Comparison of ENCODE assay signal across 27 cellular contexts in genomic region chr10:30047430-30047829, GRCh38. TPM values are rescaled to one million over a fixed set of nuclear protein-coding genes. Genes with fewer than 3 reads are reported as not detected.
DNase-seq lines count a peak whose midpoint lies in the region; ATAC-seq and TF ChIP-seq lines count a peak whose summit lies in the region.
"Had no signal": no experiment of that assay in that cellular context is flagged by ENCODE, and none has a peak within 500 bp of the region (broad histone marks: within the 10 kb centered on the region; RNA-seq: fewer than 3 reads in every experiment).

No MANE protein-coding gene starts in this region.

- DNase-seq in endothelial cell (ENCODE audit: low spot score) (no peak), NCI-H69 (lab: John Stamatoyannopoulos, UW) (no peak), erythroblast (lab: John Stamatoyannopoulos, UW) (no peak)
- DNase-seq: activated CD4-positive, alpha-beta T cell treated with anti-CD3 and anti-CD28 coated beads, Interleukin-2, amount 50 U/mL, for 1 hour; activated CD4-positive, CD25-positive, alpha-beta regulatory T cell; activated naive CD4-positive, alpha-beta T cell; activated T-cell treated with anti-CD3 and anti-CD28 coated beads, Interleukin-2, amount 50 U/mL, for 72 hours; Calu3; caudate nucleus; cortex of kidney; DND-41; effector memory CD8-positive, alpha-beta T cell; GF-D8; glutamatergic neuron; mesendoderm; NCI-H1092; NCI-H1694 treated with DMSO at 0.1 percent for 48 hours; NCI-H446 treated with DMSO at 0.1 percent for 48 hours; NCI-H82; stimulated activated naive B cell treated with anti-CD40 and anti-IgM and Interleukin-4, amounts not matched to agents 10 μg/mL and 1 μg/mL and 100 μg/mL, for 72 hours had no signal

- TF ChIP-seq CTCF in endothelial cell (IDR thresholded peaks at IDR 0.05; ENCODE audit: unreplicated experiment), result no peak

- H3K9me3 Mint-ChIP-seq in endothelial cell (ENCODE audit: unreplicated experiment), result no peaks in the 10 kb centered on the region
- H3K9me3 Mint-ChIP-seq: activated T-cell treated with anti-CD3 and anti-CD28 coated beads, Interleukin-2, amount 50 U/mL, for 72 hours; effector memory CD8-positive, alpha-beta T cell; stimulated activated naive B cell treated with anti-CD40 and anti-IgM and Interleukin-4, amounts not matched to agents 10 μg/mL and 1 μg/mL and 100 μg/mL, for 72 hours had no signal

- H3K36me3 Mint-ChIP-seq in endothelial cell (ENCODE audit: low read depth, unreplicated experiment), result peaks cover 80% of the 10 kb centered on the region
- H3K36me3 Mint-ChIP-seq: stimulated activated naive B cell treated with anti-CD40 and anti-IgM and Interleukin-4, amounts not matched to agents 10 μg/mL and 1 μg/mL and 100 μg/mL, for 72 hours had no signal

- no peak for TF ChIP-seq POLR2A in erythroblast (IDR thresholded peaks at IDR 0.05; ENCODE audit: low read length)

- ATAC-seq in GM18867 (IDR thresholded peaks at IDR 0.05; ENCODE audit: unreplicated experiment) (peak; percentile 55), GM21360 (IDR thresholded peaks at IDR 0.05; ENCODE audit: unreplicated experiment) (peak; percentile 86), HG03469 (IDR thresholded peaks at IDR 0.05; ENCODE audit: unreplicated experiment) (peak; percentile 55), GM18907 (IDR thresholded peaks at IDR 0.05; ENCODE audit: unreplicated experiment) (no peak), GM21423 (IDR thresholded peaks at IDR 0.05; ENCODE audit: unreplicated experiment) (no peak)
- ATAC-seq: effector memory CD8-positive, alpha-beta T cell; left lobe of liver had no signal

- H3K27me3 Mint-ChIP-seq in endothelial cell (ENCODE audit: unreplicated experiment), result peaks cover 14% of the 10 kb centered on the region

- H3K4me3 Mint-ChIP-seq in endothelial cell (ENCODE audit: unreplicated experiment), result peak overlapping the region; percentile 26
- H3K4me3 Mint-ChIP-seq: effector memory CD8-positive, alpha-beta T cell; stimulated activated naive B cell treated with anti-CD40 and anti-IgM and Interleukin-4, amounts not matched to agents 10 μg/mL and 1 μg/mL and 100 μg/mL, for 72 hours had no signal

- peaks cover 92% of the 10 kb centered on the region for H3K4me1 Mint-ChIP-seq in endothelial cell (ENCODE audit: unreplicated experiment)

- peak overlapping the region; percentile 98 for H3K27ac Mint-ChIP-seq in endothelial cell (ENCODE audit: unreplicated experiment)
- H3K27ac Mint-ChIP-seq: activated T-cell treated with anti-CD3 and anti-CD28 coated beads, Interleukin-2, amount 50 U/mL, for 72 hours; effector memory CD8-positive, alpha-beta T cell had no signal

RNA-seq across cellular contexts. Expression of gene JCAD, which starts 12.0 kb away (rescaled TPM):
- 234 TPM for total RNA-seq in endothelial cell (ENCODE audit: unreplicated experiment)
- total RNA-seq: OCI-LY7 had no signal

Comparison
In these comparisons a context has a peak if more than half of its experiments do, and no peak if none do; other contexts are left out.
1. ATAC-seq: peak in GM18867 (single experiment), GM21360 (single experiment) and HG03469 (single experiment); none in GM18907 (single experiment) and GM21423 (single experiment).